20 cellular contexts compared by ENCODE assay signal in genomic region chr19:29442910-29443309, GRCh38.
"Had no signal": no experiment of that assay in that cellular context is flagged by ENCODE, and none has a peak within 500 bp of the region (broad histone marks: within the 10 kb centered on the region; RNA-seq: fewer than 3 reads in every experiment).

No MANE protein-coding gene starts in this region.

- H3K4me3 ChIP-seq: coronary artery, dorsolateral prefrontal cortex, esophagus muscularis mucosa, gastroesophageal sphincter, heart left ventricle, hepatocyte, lower lobe of right lung had no signal

- H3K4me1 ChIP-seq: esophagus muscularis mucosa, foreskin keratinocyte, gastroesophageal sphincter, heart left ventricle, lower lobe of right lung had no signal

- H2AFZ ChIP-seq: hepatocyte had no signal

- H3K27me3 ChIP-seq: foreskin keratinocyte, hepatocyte had no signal

- DNase-seq: dermis blood vessel endothelial cell; dorsolateral prefrontal cortex; effector CD4-positive, alpha-beta T cell; effector memory CD4-positive, alpha-beta T cell; foreskin keratinocyte; heart left ventricle; hypothalamus; immature natural killer cell; islet precursor cell; kidney; kidney glomerular epithelial cell; left colon; left ventricle myocardium superior; lower lobe of right lung; mesenchymal stem cell; midbrain had no signal

- H3K36me3 ChIP-seq: esophagus muscularis mucosa, gastroesophageal sphincter, heart left ventricle, lower lobe of right lung had no signal

- H3K4me2 ChIP-seq: hepatocyte had no signal

- H3K9me3 ChIP-seq: lower lobe of right lung had no signal

- H3K27ac ChIP-seq: coronary artery, dorsolateral prefrontal cortex, esophagus muscularis mucosa, foreskin keratinocyte, gastroesophageal sphincter, heart left ventricle, hepatocyte, lower lobe of right lung had no signal
